Comparison of ENCODE assay signal across 18 cellular contexts in the genomic region with DNA sequence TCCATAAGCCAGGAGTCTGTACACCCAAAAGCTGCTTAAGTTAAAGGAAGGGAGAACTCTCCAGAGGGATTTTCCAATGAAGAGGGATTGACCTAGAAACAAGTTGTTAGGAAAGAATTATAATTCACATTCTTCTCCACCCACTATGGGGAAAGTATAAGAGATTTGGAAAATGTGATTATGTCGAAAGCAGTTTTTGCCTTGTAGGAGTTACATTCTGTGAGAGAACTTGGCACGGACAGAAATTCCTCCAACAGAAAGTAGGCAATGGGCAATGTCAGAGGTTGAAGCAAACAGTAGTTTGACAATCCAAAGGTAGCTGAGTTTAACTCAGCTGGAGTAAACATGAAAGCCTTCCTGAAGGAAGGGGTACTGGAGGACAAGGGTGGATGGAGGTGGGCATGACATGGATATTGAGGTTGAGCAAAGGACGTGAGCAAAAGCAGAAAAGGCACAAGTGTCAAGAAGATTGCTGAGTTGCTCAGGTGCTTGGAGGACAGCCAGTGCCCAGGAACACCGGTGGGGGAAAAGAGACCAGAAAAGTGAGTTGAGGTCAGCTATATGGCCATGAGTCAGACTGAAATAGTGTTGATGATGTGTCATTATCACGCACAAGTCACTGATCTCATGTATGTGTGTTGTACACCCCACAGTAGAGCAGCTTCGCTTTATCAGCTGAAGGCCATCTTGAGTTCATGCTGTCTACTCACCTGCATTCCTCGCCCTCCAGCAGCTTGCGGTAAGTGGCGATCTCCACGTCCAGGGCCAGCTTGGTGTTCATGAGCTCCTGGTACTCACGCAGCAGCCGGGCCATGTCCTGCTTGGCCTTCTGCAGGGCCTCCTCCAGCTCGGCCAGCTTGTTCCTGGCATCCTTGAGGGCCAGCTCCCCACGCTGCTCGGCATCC. TPM values are rescaled to one million over a fixed set of nuclear protein-coding genes. Genes with fewer than 3 reads are reported as not detected.
A peak's percentile ranks its signal among the peaks of the same experiment; 100 is the strongest.
DNase-seq lines count a peak whose midpoint lies in the region; ATAC-seq and TF ChIP-seq lines count a peak whose summit lies in the region.
"Had no signal": no experiment of that assay in that cellular context is flagged by ENCODE, and none has a peak within 500 bp of the region (broad histone marks: within the 10 kb centered on the region; RNA-seq: fewer than 3 reads in every experiment).

No MANE protein-coding gene starts in this region.

- DNase-seq in right atrium auricular region (ENCODE audit: low spot score) (peak; percentile 51), left ventricle myocardium superior (no peak), ecto neural progenitor cell (ENCODE audit: low spot score) (peak; percentile 46), mucosa of gallbladder (ENCODE audit: low spot score) (peak; percentile 6), activated T-cell treated with anti-CD3 and anti-CD28 coated beads for 4 hours (no peak), neural progenitor cell (ENCODE audit: low spot score) (no peak), NCI-H1092 treated with DMSO at 0.1 percent for 48 hours (lab: John Stamatoyannopoulos, UW) (no peak)
- no peak for DNase-seq in activated T-helper 1 cell treated with anti-CD3 and anti-CD28 coated beads, Interleukin-12 subunit alpha, Interleukin-12 subunit beta, Interleukin-2, Interleukin-4 antibody, amounts not matched to agents 30 ng/mL and 10 ng/mL and 1 ng/mL, durations not matched to agents 14 hours and 24 hours and 36 hours (ENCODE audit: low spot score)
- DNase-seq: activated naive CD4-positive, alpha-beta T cell; Caco-2; effector CD8-positive, alpha-beta T cell; GF-D8; NCI-H345 had no signal

- no peak for ATAC-seq in left ventricle myocardium superior
- ATAC-seq: HepG2, SK-N-SH treated with all-trans-retinoic acid at 6 μM for 48 hours had no signal

- H3K9me3 ChIP-seq in right atrium auricular region (no peaks in the 10 kb centered on the region), neural progenitor cell (ENCODE audit: low read depth) (no peaks in the 10 kb centered on the region)
- H3K9me3 ChIP-seq: Caco-2 had no signal

- no peak overlapping the region for H3K27ac Mint-ChIP-seq in activated T-helper 1 cell treated with anti-CD3 and anti-CD28 coated beads, Interleukin-12 subunit alpha, Interleukin-12 subunit beta, Interleukin-2, Interleukin-4 antibody, amounts not matched to agents 30 ng/mL and 10 ng/mL and 1 ng/mL, durations not matched to agents 14 hours and 24 hours and 36 hours
- no peak overlapping the region for H3K27ac Mint-ChIP-seq in neural progenitor cell

- H4K20me1 ChIP-seq in neural progenitor cell (ENCODE audit: low read depth) = no peaks in the 10 kb centered on the region

- H3K36me3 Mint-ChIP-seq in activated T-helper 1 cell treated with anti-CD3 and anti-CD28 coated beads, Interleukin-12 subunit alpha, Interleukin-12 subunit beta, Interleukin-2, Interleukin-4 antibody, amounts not matched to agents 30 ng/mL and 10 ng/mL and 1 ng/mL, durations not matched to agents 14 hours and 24 hours and 36 hours (ENCODE audit: low read depth) = no peaks in the 10 kb centered on the region
- H3K36me3 Mint-ChIP-seq in neural progenitor cell = no peaks in the 10 kb centered on the region

- H3F3A ChIP-seq in neural progenitor cell (ENCODE audit: low read depth) = no peaks in the 10 kb centered on the region

- no peaks in the 10 kb centered on the region for H3K27me3 ChIP-seq in right atrium auricular region
- no peaks in the 10 kb centered on the region for H3K27me3 ChIP-seq in neural progenitor cell

- no peak overlapping the region for H3K4me3 Mint-ChIP-seq in activated T-helper 1 cell treated with anti-CD3 and anti-CD28 coated beads, Interleukin-12 subunit alpha, Interleukin-12 subunit beta, Interleukin-2, Interleukin-4 antibody, amounts not matched to agents 30 ng/mL and 10 ng/mL and 1 ng/mL, durations not matched to agents 14 hours and 24 hours and 36 hours
- H3K4me3 Mint-ChIP-seq in neural progenitor cell = no peak overlapping the region

- no peak overlapping the region for H3K4me2 ChIP-seq in neural progenitor cell

- TF ChIP-seq CTCF in right atrium auricular region (IDR thresholded peaks at IDR 0.05) (no peak), neural progenitor cell (IDR thresholded peaks at IDR 0.05) (no peak)

- H3K4me3 ChIP-seq in right atrium auricular region = no peak overlapping the region
- no peak overlapping the region for H3K4me3 ChIP-seq in neural progenitor cell

- H3K27ac ChIP-seq in right atrium auricular region (no peak overlapping the region), neural progenitor cell (no peak overlapping the region)

- no peak overlapping the region for H3K9ac ChIP-seq in neural progenitor cell

- no peaks in the 10 kb centered on the region for H3K36me3 ChIP-seq in right atrium auricular region
- H3K36me3 ChIP-seq in neural progenitor cell = no peaks in the 10 kb centered on the region

- H3K4me1 ChIP-seq in right atrium auricular region (no peaks in the 10 kb centered on the region), neural progenitor cell (no peaks in the 10 kb centered on the region)

- H3K27me3 Mint-ChIP-seq in activated T-helper 1 cell treated with anti-CD3 and anti-CD28 coated beads, Interleukin-12 subunit alpha, Interleukin-12 subunit beta, Interleukin-2, Interleukin-4 antibody, amounts not matched to agents 30 ng/mL and 10 ng/mL and 1 ng/mL, durations not matched to agents 14 hours and 24 hours and 36 hours (ENCODE audit: insufficient read depth) = peaks cover 2% of the 10 kb centered on the region
- peaks cover 7% of the 10 kb centered on the region for H3K27me3 Mint-ChIP-seq in neural progenitor cell (ENCODE audit: insufficient read depth, low read depth)

- no peak overlapping the region for H2AFZ ChIP-seq in neural progenitor cell (replicated peaks)

- no peaks in the 10 kb centered on the region for H3K4me1 Mint-ChIP-seq in activated T-helper 1 cell treated with anti-CD3 and anti-CD28 coated beads, Interleukin-12 subunit alpha, Interleukin-12 subunit beta, Interleukin-2, Interleukin-4 antibody, amounts not matched to agents 30 ng/mL and 10 ng/mL and 1 ng/mL, durations not matched to agents 14 hours and 24 hours and 36 hours (ENCODE audit: low read depth)
- no peaks in the 10 kb centered on the region for H3K4me1 Mint-ChIP-seq in neural progenitor cell

- H3K79me2 ChIP-seq in neural progenitor cell (ENCODE audit: low read depth) = no peaks in the 10 kb centered on the region

- H3K9me3 Mint-ChIP-seq in activated T-helper 1 cell treated with anti-CD3 and anti-CD28 coated beads, Interleukin-12 subunit alpha, Interleukin-12 subunit beta, Interleukin-2, Interleukin-4 antibody, amounts not matched to agents 30 ng/mL and 10 ng/mL and 1 ng/mL, durations not matched to agents 14 hours and 24 hours and 36 hours = peaks cover 3% of the 10 kb centered on the region
- peaks cover 7% of the 10 kb centered on the region for H3K9me3 Mint-ChIP-seq in neural progenitor cell

- intact Hi-C loops in left ventricle myocardium superior (cut with micrococcal nuclease) = no loop called here
- intact Hi-C loops in activated T-helper 1 cell treated with anti-CD3 and anti-CD28 coated beads, Interleukin-12 subunit alpha, Interleukin-12 subunit beta, Interleukin-2, Interleukin-4 antibody, amounts not matched to agents 30 ng/mL and 10 ng/mL and 1 ng/mL, durations not matched to agents 14 hours and 24 hours and 36 hours (cut with micrococcal nuclease) = no loop called here

RNA-seq across cellular contexts. Expression of gene KRT5, which starts 4.0 kb away (rescaled TPM):
- 10 to 100 TPM in 1 of 2 donors, 1 to 10 TPM in 1; 1.4 to 12.1 TPM for total RNA-seq in right atrium auricular region
- total RNA-seq in left ventricle myocardium superior = 1.1 TPM
- total RNA-seq in mucosa of gallbladder = not detected
- not detected in 2 replicates for total RNA-seq in activated T-helper 1 cell treated with anti-CD3 and anti-CD28 coated beads, Interleukin-12 subunit alpha, Interleukin-12 subunit beta, Interleukin-2, Interleukin-4 antibody, amounts not matched to agents 30 ng/mL and 10 ng/mL and 1 ng/mL, durations not matched to agents 14 hours and 24 hours and 36 hours
- total RNA-seq in neural progenitor cell (ENCODE audit: low replicate concordance) = not detected in 2 replicates
- total RNA-seq: activated CD8-positive, alpha-beta memory T cell treated with anti-CD3 and anti-CD28 coated beads for 36 hours; HepG2 had no signal

RNA-seq across cellular contexts. Expression of gene KRT6A, which starts 23.1 kb away (rescaled TPM):
- total RNA-seq in right atrium auricular region = 1 to 10 TPM in 1 of 2 donors, under 1 TPM in 1; 0.48 to 7.4 TPM
- total RNA-seq in left ventricle myocardium superior = 0.27 TPM
- total RNA-seq in mucosa of gallbladder = not detected
- total RNA-seq in activated T-helper 1 cell treated with anti-CD3 and anti-CD28 coated beads, Interleukin-12 subunit alpha, Interleukin-12 subunit beta, Interleukin-2, Interleukin-4 antibody, amounts not matched to agents 30 ng/mL and 10 ng/mL and 1 ng/mL, durations not matched to agents 14 hours and 24 hours and 36 hours = not detected in 2 replicates
- total RNA-seq in neural progenitor cell (ENCODE audit: low replicate concordance) = not detected in 2 replicates
- total RNA-seq: activated CD8-positive, alpha-beta memory T cell treated with anti-CD3 and anti-CD28 coated beads for 36 hours; HepG2; urinary bladder had no signal

RNA-seq across cellular contexts. Expression of gene KRT71, which starts 36.8 kb away (rescaled TPM):
- total RNA-seq in right atrium auricular region (not detected), left ventricle myocardium superior (not detected), mucosa of gallbladder (not detected), neural progenitor cell (ENCODE audit: low replicate concordance) (not detected in 2 replicates)
- not detected in 2 replicates for total RNA-seq in activated T-helper 1 cell treated with anti-CD3 and anti-CD28 coated beads, Interleukin-12 subunit alpha, Interleukin-12 subunit beta, Interleukin-2, Interleukin-4 antibody, amounts not matched to agents 30 ng/mL and 10 ng/mL and 1 ng/mL, durations not matched to agents 14 hours and 24 hours and 36 hours
- total RNA-seq: activated CD8-positive, alpha-beta memory T cell treated with anti-CD3 and anti-CD28 coated beads for 36 hours; HepG2; renal cortical epithelial cell; urinary bladder had no signal

RNA-seq across cellular contexts. Expression of gene KRT6C, which starts 42.6 kb away (rescaled TPM):
- not detected for total RNA-seq in right atrium auricular region
- not detected for total RNA-seq in left ventricle myocardium superior
- total RNA-seq in mucosa of gallbladder = not detected
- not detected in 2 replicates for total RNA-seq in activated T-helper 1 cell treated with anti-CD3 and anti-CD28 coated beads, Interleukin-12 subunit alpha, Interleukin-12 subunit beta, Interleukin-2, Interleukin-4 antibody, amounts not matched to agents 30 ng/mL and 10 ng/mL and 1 ng/mL, durations not matched to agents 14 hours and 24 hours and 36 hours
- total RNA-seq in neural progenitor cell (ENCODE audit: low replicate concordance) = not detected in 2 replicates
- total RNA-seq: activated CD8-positive, alpha-beta memory T cell treated with anti-CD3 and anti-CD28 coated beads for 36 hours; Caco-2; HepG2; renal cortical epithelial cell; urinary bladder had no signal

RNA-seq across cellular contexts. Expression of gene KRT74, which starts 57.5 kb away (rescaled TPM):
- total RNA-seq in right atrium auricular region (1 to 10 TPM in 1 of 2 donors, not detected in 1; 2.9 TPM), left ventricle myocardium superior (not detected), mucosa of gallbladder (not detected), neural progenitor cell (ENCODE audit: low replicate concordance) (not detected in 2 replicates)
- not detected in 2 replicates for total RNA-seq in activated T-helper 1 cell treated with anti-CD3 and anti-CD28 coated beads, Interleukin-12 subunit alpha, Interleukin-12 subunit beta, Interleukin-2, Interleukin-4 antibody, amounts not matched to agents 30 ng/mL and 10 ng/mL and 1 ng/mL, durations not matched to agents 14 hours and 24 hours and 36 hours
- total RNA-seq: activated CD8-positive, alpha-beta memory T cell treated with anti-CD3 and anti-CD28 coated beads for 36 hours; Caco-2; HepG2; renal cortical epithelial cell; urinary bladder had no signal

Comparison
In these comparisons a context has a peak if more than half of its experiments do, and no peak if none do; other contexts are left out.
1. DNase-seq: peak in right atrium auricular region (single experiment), ecto neural progenitor cell (single experiment) and mucosa of gallbladder (single experiment); none in left ventricle myocardium superior (single experiment), activated T-cell treated with anti-CD3 and anti-CD28 coated beads for 4 hours (single experiment), activated T-helper 1 cell treated with anti-CD3 and anti-CD28 coated beads, Interleukin-12 subunit alpha, Interleukin-12 subunit beta, Interleukin-2, Interleukin-4 antibody, amounts not matched to agents 30 ng/mL and 10 ng/mL and 1 ng/mL, durations not matched to agents 14 hours and 24 hours and 36 hours (single experiment), neural progenitor cell (single experiment) and NCI-H1092 treated with DMSO at 0.1 percent for 48 hours (single experiment).